ENCODE assay signal across 11 cellular contexts in the genomic region with DNA sequence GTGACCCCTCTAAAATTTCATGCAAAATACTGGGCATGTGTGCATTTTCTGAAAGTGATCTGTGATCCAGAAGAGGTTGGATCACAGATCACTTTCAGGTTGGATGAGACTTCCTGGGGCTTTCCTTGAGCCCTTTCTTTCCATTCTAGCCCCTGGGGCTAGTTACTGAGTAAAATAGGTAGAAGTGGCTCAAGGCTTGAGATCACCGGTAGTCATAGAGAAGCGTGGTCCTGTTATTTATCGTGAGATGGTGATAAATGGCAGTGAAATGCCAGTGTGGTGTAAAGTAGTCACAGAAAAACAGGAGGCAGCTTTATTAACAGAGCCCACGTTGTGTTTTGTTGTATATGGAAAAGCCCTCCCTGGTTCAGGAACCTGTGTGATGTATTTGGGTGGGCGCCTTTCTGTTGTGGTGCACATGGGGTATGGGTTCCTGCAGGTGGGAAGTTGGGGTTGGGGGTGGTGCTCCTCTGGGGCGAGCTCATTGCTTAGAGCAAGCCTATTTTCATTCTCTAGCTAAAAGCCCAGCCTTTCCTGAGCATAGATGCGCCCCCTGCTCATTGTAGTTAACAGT. TPM values are rescaled to one million over a fixed set of nuclear protein-coding genes. Genes with fewer than 3 reads are reported as not detected.
DNase-seq lines count a peak whose midpoint lies in the region; ATAC-seq and TF ChIP-seq lines count a peak whose summit lies in the region.
"Had no signal": no experiment of that assay in that cellular context is flagged by ENCODE, and none has a peak within 500 bp of the region (broad histone marks: within the 10 kb centered on the region; RNA-seq: fewer than 3 reads in every experiment).

No MANE protein-coding gene starts in this region.

- peak overlapping the region; percentile 94 for H3K27ac Mint-ChIP-seq in CD8-positive, alpha-beta T cell

- H3K4me3 ChIP-seq in CD8-positive, alpha-beta T cell (ENCODE audit: low read depth, low read length) = no peak overlapping the region
- no peak overlapping the region for H3K4me3 ChIP-seq in RWPE2 (ENCODE audit: severe bottlenecking)
- H3K4me3 ChIP-seq in esophagus (ENCODE audit: low read depth in 1 of 2, low read length in 2 of 2) = no peak overlapping the region
- no peak overlapping the region for H3K4me3 ChIP-seq in psoas muscle
- H3K4me3 ChIP-seq: coronary artery had no signal

- 66 to 67% methylated on average over 7 of the region's 7 CpGs for WGBS in esophagus, 2 donors
- WGBS in psoas muscle, 3 donors = 78 to 81% (median 78%) methylated on average over 7 of the region's 7 CpGs

- H3K27me3 Mint-ChIP-seq in CD8-positive, alpha-beta T cell (ENCODE audit: low read depth) = no peaks in the 10 kb centered on the region

- H3K9me3 ChIP-seq in CD8-positive, alpha-beta T cell (ENCODE audit: low read length) = no peaks in the 10 kb centered on the region
- H3K9me3 ChIP-seq in RWPE2 (ENCODE audit: severe bottlenecking) = no peaks in the 10 kb centered on the region
- no peaks in the 10 kb centered on the region for H3K9me3 ChIP-seq in esophagus (ENCODE audit: control insufficient read depth in 2 of 2, insufficient read depth in 1 of 2, low read depth in 1 of 2, low read length in 1 of 2)
- no peaks in the 10 kb centered on the region for H3K9me3 ChIP-seq in psoas muscle

- H3K4me1 Mint-ChIP-seq in CD8-positive, alpha-beta T cell (ENCODE audit: low read depth) = peaks cover 78% of the 10 kb centered on the region

- TF ChIP-seq CTCF in CD8-positive, alpha-beta T cell (IDR thresholded peaks at IDR 0.05) = no peak
- TF ChIP-seq CTCF in RWPE2 (IDR thresholded peaks at IDR 0.05; ENCODE audit: poor library complexity, severe bottlenecking) (no peak), psoas muscle (IDR thresholded peaks at IDR 0.05) (no peak)

- DNase-seq in CD8-positive, alpha-beta T cell = no peak
- DNase-seq in RWPE2 (ENCODE audit: low spot score) (no peak), psoas muscle (no peak), germinal center (ENCODE audit: low spot score) (no peak)

- no peak overlapping the region for H3K27ac ChIP-seq in CD8-positive, alpha-beta T cell (ENCODE audit: low read depth, low read length)
- H3K27ac ChIP-seq in RWPE2 (ENCODE audit: poor library complexity, severe bottlenecking) (peak overlapping the region; percentile 99), esophagus (ENCODE audit: low read depth in 2 of 2, low read length in 1 of 2) (peak overlapping the region; percentile 85 to 96), psoas muscle (peak overlapping the region; percentile 10)
- H3K27ac ChIP-seq: KMS-11 had no signal

- intact Hi-C loops in CD8-positive, alpha-beta T cell (cut with DNase I, micrococcal nuclease) = loop anchor here in 1 of 2 experiments (2.0 kb wide), 2 partner anchors 15 to 45 kb away; no protein-coding TSS in a partner anchor
- intact Hi-C loops in psoas muscle (cut with DNase I) = loop anchor here (2.0 to 10.0 kb wide), 3 partner anchors 59 to 119 kb away; no protein-coding TSS in a partner anchor

- peaks cover 75% of the 10 kb centered on the region for H3K4me1 ChIP-seq in CD8-positive, alpha-beta T cell (ENCODE audit: insufficient read depth, low read length)
- H3K4me1 ChIP-seq in RWPE2 (ENCODE audit: insufficient read depth, poor library complexity, severe bottlenecking) = peaks cover 94% of the 10 kb centered on the region
- peaks cover 22 to 52% of the 10 kb centered on the region in 2 donors for H3K4me1 ChIP-seq in esophagus (ENCODE audit: control insufficient read depth in 2 of 2, insufficient read depth in 2 of 2, low read length in 1 of 2)
- H3K4me1 ChIP-seq in psoas muscle = peaks cover 50% of the 10 kb centered on the region

- no peaks in the 10 kb centered on the region for H3K9me3 Mint-ChIP-seq in CD8-positive, alpha-beta T cell

- H3K36me3 Mint-ChIP-seq in CD8-positive, alpha-beta T cell = peaks cover 64% of the 10 kb centered on the region

- POLR2A ChIA-PET in CD8-positive, alpha-beta T cell (lab: Charles Lee) = interaction anchor here (0.6 to 10.5 kb wide), 5 partner anchors 15 to 59 kb away, joined by 3 to 107 read pairs (median 30); no protein-coding TSS in a partner anchor

- CTCF ChIA-PET in CD8-positive, alpha-beta T cell (lab: Charles Lee) = interaction anchor here (0.9 to 20.2 kb wide), 10 partner anchors 7 to 123 kb away, joined by 3 to 562 read pairs (median 28); a partner anchor contains a TSS

- no peaks in the 10 kb centered on the region for H3K27me3 ChIP-seq in CD8-positive, alpha-beta T cell (ENCODE audit: insufficient read depth, low read length)
- H3K27me3 ChIP-seq in RWPE2 (ENCODE audit: insufficient read depth, poor library complexity, severe bottlenecking) (no peaks in the 10 kb centered on the region), esophagus (ENCODE audit: control insufficient read depth in 1 of 2, insufficient read depth in 2 of 2, low read length in 2 of 2) (no peaks in the 10 kb centered on the region), psoas muscle (ENCODE audit: insufficient read depth in 3 of 3, low read length in 2 of 3) (no peaks in the 10 kb centered on the region)

- peak overlapping the region; percentile 56 for H3K4me3 Mint-ChIP-seq in CD8-positive, alpha-beta T cell

- peaks cover 27% of the 10 kb centered on the region for H3K36me3 ChIP-seq in CD8-positive, alpha-beta T cell (ENCODE audit: insufficient read depth, low read length)
- H3K36me3 ChIP-seq in RWPE2 (ENCODE audit: low read depth) (peaks cover 25% of the 10 kb centered on the region), esophagus (ENCODE audit: control insufficient read depth in 2 of 2, insufficient read depth in 2 of 2, low read length in 1 of 2) (peaks cover 0 to 27% of the 10 kb centered on the region in 2 donors), psoas muscle (ENCODE audit: insufficient read depth in 1 of 2, low read depth in 1 of 2) (peaks cover 0 to 11% of the 10 kb centered on the region in 2 donors)

- no peak for ATAC-seq in CD8-positive, alpha-beta T cell
- no peak for ATAC-seq in RWPE2 (ENCODE audit: low read depth)
- ATAC-seq in psoas muscle = no peak
- ATAC-seq in HG02610 (IDR thresholded peaks at IDR 0.05; ENCODE audit: unreplicated experiment) = no peak
- no peak for ATAC-seq in HG03175 (IDR thresholded peaks at IDR 0.05; ENCODE audit: unreplicated experiment)
- ATAC-seq in GM21737 (IDR thresholded peaks at IDR 0.05; ENCODE audit: unreplicated experiment) = no peak

RNA-seq across cellular contexts. Expression of a gene that starts 34.0 kb away (rescaled TPM):
- total RNA-seq in CD8-positive, alpha-beta T cell = under 1 TPM in 1 of 2 experiments, not detected in 1; 0.36 TPM
- polyA plus RNA-seq in esophagus = under 1 TPM in 1 of 2 donors, not detected in 1; 0.02 TPM
- not detected for total RNA-seq in psoas muscle
- polyA plus RNA-seq in psoas muscle = under 1 TPM in 1 of 3 donors, not detected in 2; 0.01 TPM
- total RNA-seq: ureter had no signal

RNA-seq across cellular contexts. Expression of a gene that starts 49.6 kb away (rescaled TPM):
- 10 to 100 TPM; 63.9 to 66.1 TPM for total RNA-seq in CD8-positive, alpha-beta T cell
- polyA plus RNA-seq in esophagus = 10 to 100 TPM; 50.6 to 63.2 TPM
- total RNA-seq in psoas muscle = 10 to 100 TPM; 23.9 to 33.3 (median 25.7) TPM
- 10 to 100 TPM; 19.4 to 20.0 (median 19.6) TPM for polyA plus RNA-seq in psoas muscle
